ENCODE assay signal across 6 cellular contexts in genomic region chr5:157674351-157674750, GRCh38. TPM values are rescaled to one million over a fixed set of nuclear protein-coding genes. Genes with fewer than 3 reads are reported as not detected.
"Had no signal": no experiment of that assay in that cellular context is flagged by ENCODE, and none has a peak within 500 bp of the region (broad histone marks: within the 10 kb centered on the region; RNA-seq: fewer than 3 reads in every experiment).

No MANE protein-coding gene starts in this region.

RNA-seq across cellular contexts. Expression of gene C5orf52, which starts 3.0 kb away (rescaled TPM):
- total RNA-seq: GM23248, H4, H7, HFFc6, HT1080, IMR-90 had no signal
- polyA plus RNA-seq: GM23248, IMR-90 had no signal

RNA-seq across cellular contexts. Expression of gene SOX30, which starts 22.1 kb away (rescaled TPM):
- total RNA-seq: GM23248, H4, HT1080, IMR-90 had no signal
- polyA plus RNA-seq: IMR-90 had no signal
